ENCODE assay signal across 1 cellular context in genomic region chr11:27506200-27507182, GRCh38.
TF ChIP-seq lines count a peak whose summit lies in the region.

Gene LIN7C (minus strand): TSS chr11:27506769. CDS start chr11:27506752, 17 bp downstream.

TF ChIP-seq in GM12878, 131 proteins besides CTCF, POLR2A, EP300 and RAD21 (continued from another document):
- TF ChIP-seq JUND (IDR thresholded peaks at IDR 0.05; ENCODE audit: low read depth, low read length) (0 out of 2 replicates have a peak, but pooled peaks have one; percentile 32), SUZ12 (IDR thresholded peaks at IDR 0.05; ENCODE audit: unreplicated experiment) (no peak), IKZF2 (IDR thresholded peaks at IDR 0.05) (0 out of 4 replicates have a peak, but pooled peaks of 1 of the 2 experiments have one; percentile 29), CHD1 (IDR thresholded peaks at IDR 0.05; ENCODE audit: low read depth, low read length) (no peak), USF2 (IDR thresholded peaks at IDR 0.05; ENCODE audit: borderline replicate concordance, low read depth, low read length) (no peak)
